ENCODE assay signal across 1 cellular context in genomic region chr19:38120471-38121030, GRCh38.
TF ChIP-seq lines count a peak whose summit lies in the region.

No MANE protein-coding gene starts in this region.

TF ChIP-seq in K562, 482 proteins besides CTCF, POLR2A, EP300 and RAD21 (continued from another document):
- TF ChIP-seq CHAMP1 (IDR thresholded peaks at IDR 0.05) (no peak), ASH1L (IDR thresholded peaks at IDR 0.05; ENCODE audit: borderline replicate concordance, low read depth, partially characterized antibody) (no peak), ARID2 (IDR thresholded peaks at IDR 0.05) (no peak), PRDM10 (IDR thresholded peaks at IDR 0.05; ENCODE audit: partially characterized antibody) (no peak), SIX5 (IDR thresholded peaks at IDR 0.05; ENCODE audit: borderline replicate concordance in 1 of 2, insufficient read depth in 1 of 2, low read depth in 1 of 2, low read length in 2 of 2) (no peak), RCOR1 (IDR thresholded peaks at IDR 0.05; ENCODE audit: borderline replicate concordance in 1 of 2, low read depth in 2 of 2, low read length in 2 of 2) (no peak), ATF7 (IDR thresholded peaks at IDR 0.05) (no peak), ZNF280B (CRISPR knock-in tag; IDR thresholded peaks at IDR 0.05) (no peak), EP400 (IDR thresholded peaks at IDR 0.05) (no peak), CCAR2 (IDR thresholded peaks at IDR 0.05; ENCODE audit: low read depth, low read length) (no peak), ZNF354B (CRISPR knock-in tag; IDR thresholded peaks at IDR 0.05) (peak; percentile 98), ZNF507 (tag; conservative IDR thresholded peaks at IDR 0.05) (peak; percentile 99), CBFA2T3 (IDR thresholded peaks at IDR 0.05) (peak; percentile 46), NFE2L1 (tag; IDR thresholded peaks at IDR 0.05; ENCODE audit: borderline replicate concordance, low read depth) (no peak), EZH2 (IDR thresholded peaks at IDR 0.05; ENCODE audit: borderline replicate concordance, low read depth, low read length) (no peak)
